ENCODE assay signal across 18 cellular contexts in genomic region chr1:165445388-165445787, GRCh38. TPM values are rescaled to one million over a fixed set of nuclear protein-coding genes. Genes with fewer than 3 reads are reported as not detected.
DNase-seq lines count a peak whose midpoint lies in the region; ATAC-seq and TF ChIP-seq lines count a peak whose summit lies in the region.
"Had no signal": no experiment of that assay in that cellular context is flagged by ENCODE, and none has a peak within 500 bp of the region (broad histone marks: within the 10 kb centered on the region; RNA-seq: fewer than 3 reads in every experiment).

No MANE protein-coding gene starts in this region.

- peak overlapping the region; percentile 86 for H3K4me2 ChIP-seq in neural cell (ENCODE audit: low read length)

- H3K27ac ChIP-seq in A673 (ENCODE audit: low read depth, low read length, poor library complexity, severe bottlenecking) (no peak overlapping the region), HUES64 (ENCODE audit: low read depth, low read length) (no peak overlapping the region), esophagus (ENCODE audit: low read depth in 2 of 2, low read length in 1 of 2) (peak overlapping the region in 1 of 2 donors; percentile 7), neural cell (ENCODE audit: low read length) (no peak overlapping the region)
- H3K27ac ChIP-seq: HL-60, right lobe of liver had no signal

- peak overlapping the region; percentile 31 for H3K4me3 ChIP-seq in A673 (ENCODE audit: low read depth, low read length, poor library complexity, severe bottlenecking)
- H3K4me3 ChIP-seq in HUES64 (ENCODE audit: low read length), result peak overlapping the region; percentile 44
- peak overlapping the region; percentile 18 to 36 for H3K4me3 ChIP-seq in esophagus (ENCODE audit: low read depth in 1 of 2, low read length in 2 of 2)
- H3K4me3 ChIP-seq in neural cell (ENCODE audit: low read length), result peak overlapping the region; percentile 66

- H3K4me1 ChIP-seq in A673 (ENCODE audit: insufficient read depth, low read length, poor library complexity, severe bottlenecking) (peaks cover 5% of the 10 kb centered on the region), HUES64 (ENCODE audit: insufficient read depth, low read length) (peaks cover 21% of the 10 kb centered on the region), esophagus (ENCODE audit: control insufficient read depth in 2 of 2, insufficient read depth in 2 of 2, low read length in 1 of 2) (peaks cover 2 to 4% of the 10 kb centered on the region in 2 donors)
- H3K4me1 ChIP-seq: Caco-2, right lobe of liver had no signal

- no peaks in the 10 kb centered on the region for H4K20me1 ChIP-seq in neural cell (ENCODE audit: insufficient read depth)

- TF ChIP-seq CTCF in A673 (conservative IDR thresholded peaks at IDR 0.05; ENCODE audit: low read depth, low read length) (no peak), neural cell (IDR thresholded peaks at IDR 0.05; ENCODE audit: poor library complexity, severe bottlenecking) (no peak)

- no TSS peak for BruUV-seq in A673 (replicated peaks; lab: Mats Ljungman, UMichigan)

- H3K27me3 ChIP-seq in A673 (replicated peaks; ENCODE audit: insufficient read depth, low read depth, low read length, poor library complexity), result peaks cover 52% of the 10 kb centered on the region
- peaks cover 88% of the 10 kb centered on the region for H3K27me3 ChIP-seq in HUES64 (ENCODE audit: insufficient read depth, low read length)
- peaks cover 0 to 9% of the 10 kb centered on the region in 2 donors for H3K27me3 ChIP-seq in esophagus (ENCODE audit: control insufficient read depth in 1 of 2, insufficient read depth in 2 of 2, low read length in 2 of 2)
- H3K27me3 ChIP-seq in neural cell (ENCODE audit: insufficient read depth, low read depth, low read length), result peaks cover 15% of the 10 kb centered on the region
- H3K27me3 ChIP-seq: right lobe of liver had no signal

- intact Hi-C loops in A673 (cut with micrococcal nuclease; ENCODE audit: unreplicated experiment), result no loop called here

- H3K9me2 ChIP-seq in neural cell (ENCODE audit: insufficient read depth, low read length), result no peaks in the 10 kb centered on the region

- H3K79me2 ChIP-seq in neural cell (replicated peaks; ENCODE audit: insufficient read depth, low read length), result no peaks in the 10 kb centered on the region

- H3K9ac ChIP-seq in HUES64 (ENCODE audit: low read depth, low read length) (no peak overlapping the region), neural cell (ENCODE audit: low read length) (no peak overlapping the region)

- H2AFZ ChIP-seq in neural cell (ENCODE audit: low read depth, low read length), result no peak overlapping the region

- WGBS in HUES64, result 52% methylated on average over 4 of the region's 4 CpGs
- 53 to 70% methylated on average over 4 of the region's 4 CpGs for WGBS in esophagus, 2 donors

- TF ChIP-seq RAD21 in neural cell (conservative IDR thresholded peaks at IDR 0.05), result no peak

- CTCF ChIA-PET in A673 (lab: Charles Lee), result no interaction called here

- DNase-seq in A673 (ENCODE audit: low spot score), result no peak
- DNase-seq in SIG-M5 (lab: John Stamatoyannopoulos, UW), result no peak
- no peak for DNase-seq in HCEC 1CT
- no peak for DNase-seq in NAMALWA (ENCODE audit: low spot score)
- DNase-seq: Caco-2, Karpas-422, natural killer cell, transverse colon had no signal

- no peaks in the 10 kb centered on the region for H3F3A ChIP-seq in neural cell (ENCODE audit: insufficient read depth, low read length, poor library complexity, severe bottlenecking)

- H3K36me3 ChIP-seq in A673 (ENCODE audit: insufficient read depth, low read length, poor library complexity, severe bottlenecking) (no peaks in the 10 kb centered on the region), HUES64 (ENCODE audit: insufficient read depth, low read length) (no peaks in the 10 kb centered on the region), esophagus (ENCODE audit: control insufficient read depth in 2 of 2, insufficient read depth in 2 of 2, low read length in 1 of 2) (no peaks in the 10 kb centered on the region), neural cell (ENCODE audit: insufficient read depth, low read length) (no peaks in the 10 kb centered on the region)
- H3K36me3 ChIP-seq: right lobe of liver, transverse colon had no signal

- H3K9me3 ChIP-seq in A673 (ENCODE audit: low read depth, low read length, poor library complexity, severe bottlenecking) (no peaks in the 10 kb centered on the region), HUES64 (ENCODE audit: insufficient read depth, low read depth, low read length) (no peaks in the 10 kb centered on the region), esophagus (ENCODE audit: control insufficient read depth in 2 of 2, insufficient read depth in 1 of 2, low read depth in 1 of 2, low read length in 1 of 2) (no peaks in the 10 kb centered on the region), neural cell (ENCODE audit: low read length) (no peaks in the 10 kb centered on the region)
- H3K9me3 ChIP-seq: Caco-2, right lobe of liver, transverse colon had no signal

- TF ChIP-seq EP300 in neural cell (conservative IDR thresholded peaks at IDR 0.05; ENCODE audit: poor library complexity, severe bottlenecking), result no peak

- POLR2A ChIA-PET in A673 (lab: Charles Lee; ENCODE audit: low non-redundant PET), result no interaction called here

- no peak for ATAC-seq in HG02970 (IDR thresholded peaks at IDR 0.05; ENCODE audit: low FRiP score, unreplicated experiment)
- ATAC-seq: left colon had no signal

TF ChIP-seq in neural cell, 6 proteins besides CTCF, POLR2A, EP300 and RAD21:
- no peak for TF ChIP-seq POLR2AphosphoS5 (IDR thresholded peaks at IDR 0.05)
- TF ChIP-seq SMC3 (conservative IDR thresholded peaks at IDR 0.05; ENCODE audit: poor library complexity), result no peak
- TF ChIP-seq MXI1 (conservative IDR thresholded peaks at IDR 0.05; ENCODE audit: poor library complexity, severe bottlenecking), result no peak

RNA-seq across cellular contexts. Expression of gene RXRG, which starts 0.5 kb away (rescaled TPM):
- total RNA-seq in A673 (2021), result not detected in 2 replicates
- 1.5 TPM for polyA plus RNA-seq in HUES64 (2013, experiment 1 of 2)
- polyA plus RNA-seq in HUES64 (2013, experiment 2 of 2), result 0.89 TPM
- polyA plus RNA-seq in esophagus, result under 1 TPM; 0.08 to 0.20 TPM
- 0.78 and 2.1 TPM in 2 replicates for polyA plus RNA-seq in neural cell
- polyA minus RNA-seq in neural cell, result 0.73 and 1.3 TPM in 2 replicates
- total RNA-seq: bronchial epithelial cell, Caco-2, glomerular endothelial cell, natural killer cell, T-helper 17 cell had no signal
